9 cellular contexts compared by ENCODE assay signal in genomic region chr10:13905281-13905680, GRCh38.
"Had no signal": no experiment of that assay in that cellular context is flagged by ENCODE, and none has a peak within 500 bp of the region (broad histone marks: within the 10 kb centered on the region; RNA-seq: fewer than 3 reads in every experiment).

No MANE protein-coding gene starts in this region.

- DNase-seq: H9, HCEC 1CT, IMR-90, KG1 had no signal

- H3K4me3 ChIP-seq: GM23338, K562 had no signal

- H3K4me3 Mint-ChIP-seq: GM23338, H9 had no signal

- ATAC-seq: K562 had no signal

- H3K4me2 ChIP-seq: GM23338 had no signal

- H3K9me3 Mint-ChIP-seq: GM23338, H9 had no signal

- H3K27ac Mint-ChIP-seq: GM23338, H9 had no signal

- H2AFZ ChIP-seq: GM23338 had no signal

- FAIRE-seq: H1, H54, HTR-8/SVneo, K562 had no signal
